29 cellular contexts compared by ENCODE assay signal in genomic region chr4:24440765-24441164, GRCh38.
"Had no signal": no experiment of that assay in that cellular context is flagged by ENCODE, and none has a peak within 500 bp of the region (broad histone marks: within the 10 kb centered on the region; RNA-seq: fewer than 3 reads in every experiment).

No MANE protein-coding gene starts in this region.

- H3K9me3 ChIP-seq: stomach, suprapubic skin, testis, thoracic aorta, thyroid gland, tibial artery, tibial nerve, transverse colon, upper lobe of left lung, upper lobe of right lung, uterus, vagina had no signal

- H3K9me3 Mint-ChIP-seq: stimulated activated effector memory CD8-positive, alpha-beta T cell treated with anti-CD3 and anti-CD28 coated beads, Interleukin-12 subunit alpha, Interleukin-12 subunit beta, amount 100 ng/mL, for 72 hours; stimulated activated memory B cell treated with anti-CD40 and anti-IgM and Interleukin-4, amounts not matched to agents 10 μg/mL and 1 μg/mL and 100 μg/mL, for 72 hours; stimulated activated naive B cell treated with anti-CD40 and anti-IgM and Interleukin-4, amounts not matched to agents 10 μg/mL and 1 μg/mL and 100 μg/mL, for 72 hours; stimulated activated naive CD8-positive, alpha-beta T cell treated with anti-CD3 and anti-CD28 coated beads, Interleukin-15, amount 100 ng/mL, for 72 hours; stimulated activated naive CD8-positive, alpha-beta T cell treated with anti-CD3 and anti-CD28 coated beads, Interleukin-15, Interleukin-2, amounts not matched to agents 100 ng/mL and 50 ng/mL, for 24 hours; type B pancreatic cell had no signal

- H3K27ac ChIP-seq: stomach, suprapubic skin, testis, thoracic aorta, thyroid gland, tibial artery, tibial nerve, transverse colon, upper lobe of left lung, upper lobe of right lung, uterus, vagina had no signal

- H3K36me3 ChIP-seq: stomach, suprapubic skin, thoracic aorta, thyroid gland, tibial artery, tibial nerve, transverse colon, upper lobe of left lung, upper lobe of right lung, uterus, vagina had no signal

- ATAC-seq: stimulated activated effector memory CD8-positive, alpha-beta T cell treated with anti-CD3 and anti-CD28 coated beads, Interleukin-12 subunit alpha, Interleukin-12 subunit beta, amount 100 ng/mL, for 72 hours; stimulated activated naive CD8-positive, alpha-beta T cell treated with anti-CD3 and anti-CD28 coated beads, Interleukin-15, amount 100 ng/mL, for 72 hours; stimulated activated naive CD8-positive, alpha-beta T cell treated with anti-CD3 and anti-CD28 coated beads, Interleukin-15, Interleukin-2, amounts not matched to agents 100 U/mL and 50 U/mL, for 24 hours; upper lobe of right lung had no signal

- H3K27me3 ChIP-seq: stomach, testis, thyroid gland, tibial nerve, transverse colon, upper lobe of left lung, upper lobe of right lung, uterus, vagina had no signal

- FAIRE-seq: urothelium cell line had no signal

- H3K4me1 Mint-ChIP-seq: stimulated activated effector memory CD8-positive, alpha-beta T cell treated with anti-CD3 and anti-CD28 coated beads, Interleukin-12 subunit alpha, Interleukin-12 subunit beta, amount 100 ng/mL, for 72 hours; stimulated activated memory B cell treated with anti-CD40 and anti-IgM and Interleukin-4, amounts not matched to agents 10 μg/mL and 1 μg/mL and 100 μg/mL, for 72 hours; stimulated activated naive B cell treated with anti-CD40 and anti-IgM and Interleukin-4, amounts not matched to agents 10 μg/mL and 1 μg/mL and 100 μg/mL, for 72 hours; stimulated activated naive CD8-positive, alpha-beta T cell treated with anti-CD3 and anti-CD28 coated beads, Interleukin-15, amount 100 ng/mL, for 72 hours had no signal

- H3K4me3 Mint-ChIP-seq: stimulated activated effector memory CD8-positive, alpha-beta T cell treated with anti-CD3 and anti-CD28 coated beads, Interleukin-12 subunit alpha, Interleukin-12 subunit beta, amount 100 ng/mL, for 72 hours; stimulated activated memory B cell treated with anti-CD40 and anti-IgM and Interleukin-4, amounts not matched to agents 10 μg/mL and 1 μg/mL and 100 μg/mL, for 72 hours; stimulated activated naive B cell treated with anti-CD40 and anti-IgM and Interleukin-4, amounts not matched to agents 10 μg/mL and 1 μg/mL and 100 μg/mL, for 72 hours; stimulated activated naive CD8-positive, alpha-beta T cell treated with anti-CD3 and anti-CD28 coated beads, Interleukin-15, amount 100 ng/mL, for 72 hours; stimulated activated naive CD8-positive, alpha-beta T cell treated with anti-CD3 and anti-CD28 coated beads, Interleukin-15, Interleukin-2, amounts not matched to agents 100 ng/mL and 50 ng/mL, for 24 hours; type B pancreatic cell had no signal

- H3K4me1 ChIP-seq: stomach, suprapubic skin, testis, thyroid gland, tibial artery, tibial nerve, transverse colon, upper lobe of left lung, upper lobe of right lung, uterus, vagina had no signal

- H3K36me3 Mint-ChIP-seq: stimulated activated effector memory CD8-positive, alpha-beta T cell treated with anti-CD3 and anti-CD28 coated beads, Interleukin-12 subunit alpha, Interleukin-12 subunit beta, amount 100 ng/mL, for 72 hours; stimulated activated memory B cell treated with anti-CD40 and anti-IgM and Interleukin-4, amounts not matched to agents 10 μg/mL and 1 μg/mL and 100 μg/mL, for 72 hours; stimulated activated naive B cell treated with anti-CD40 and anti-IgM and Interleukin-4, amounts not matched to agents 10 μg/mL and 1 μg/mL and 100 μg/mL, for 72 hours; type B pancreatic cell had no signal

- H3K27ac Mint-ChIP-seq: stimulated activated effector memory CD8-positive, alpha-beta T cell treated with anti-CD3 and anti-CD28 coated beads, Interleukin-12 subunit alpha, Interleukin-12 subunit beta, amount 100 ng/mL, for 72 hours; stimulated activated memory B cell treated with anti-CD40 and anti-IgM and Interleukin-4, amounts not matched to agents 10 μg/mL and 1 μg/mL and 100 μg/mL, for 72 hours; stimulated activated naive B cell treated with anti-CD40 and anti-IgM and Interleukin-4, amounts not matched to agents 10 μg/mL and 1 μg/mL and 100 μg/mL, for 72 hours; stimulated activated naive CD8-positive, alpha-beta T cell treated with anti-CD3 and anti-CD28 coated beads, Interleukin-15, amount 100 ng/mL, for 72 hours; stimulated activated naive CD8-positive, alpha-beta T cell treated with anti-CD3 and anti-CD28 coated beads, Interleukin-15, Interleukin-2, amounts not matched to agents 100 ng/mL and 50 ng/mL, for 24 hours; type B pancreatic cell had no signal

- DNase-seq: stimulated activated CD4-positive, alpha-beta T cell treated with anti-CD3 and anti-CD28 coated beads, Interleukin-2, amount 100 ng/mL, for 48 hours; stimulated activated CD4-positive, alpha-beta T cell treated with anti-CD3 and anti-CD28 coated beads, Interleukin-4, amount 100 ng/mL, for 1 hour; stimulated activated CD4-positive, alpha-beta T cell treated with anti-CD3 and anti-CD28 coated beads, Interleukin-4, amount 100 ng/mL, for 24 hours; stimulated activated CD4-positive, alpha-beta T cell treated with anti-CD3 and anti-CD28 coated beads, Interleukin-4, amount 100 ng/mL, for 4 hours; stimulated activated CD8-positive, alpha-beta memory T cell treated with anti-CD3 and anti-CD28 coated beads, Interleukin-4, amount 100 ng/mL, for 48 hours; stimulated activated naive B cell treated with anti-CD40 and anti-IgM and Interleukin-4, amounts not matched to agents 10 μg/mL and 1 μg/mL and 100 μg/mL, for 72 hours; stimulated activated naive CD4-positive, alpha-beta T cell; stimulated activated naive CD4-positive, alpha-beta T cell treated with Interleukin-2 at 50 U/mL for 16 hours; stimulated activated naive CD8-positive, alpha-beta T cell treated with anti-CD3 and anti-CD28 coated beads, Interleukin-15, amount 100 ng/mL, for 72 hours; stimulated activated naive CD8-positive, alpha-beta T cell treated with anti-CD3 and anti-CD28 coated beads, Interleukin-15, Interleukin-2, amounts not matched to agents 100 U/mL and 50 U/mL, for 24 hours; stomach; substantia nigra; testis; thyroid gland; tibial artery; transverse colon; trophoblast cell; upper lobe of left lung; upper lobe of right lung; uterus had no signal

- H3K4me3 ChIP-seq: stomach, suprapubic skin, testis, thoracic aorta, thyroid gland, tibial artery, tibial nerve, transverse colon, upper lobe of left lung, upper lobe of right lung, uterus, vagina had no signal
